ENCODE assay signal across 8 cellular contexts in genomic region chr19:58277748-58278147, GRCh38. TPM values are rescaled to one million over a fixed set of nuclear protein-coding genes. Genes with fewer than 3 reads are reported as not detected.
DNase-seq lines count a peak whose midpoint lies in the region; ATAC-seq and TF ChIP-seq lines count a peak whose summit lies in the region.

No MANE protein-coding gene starts in this region.

- H3K27me3 ChIP-seq in HAP-1 (ENCODE audit: low read depth), result no peaks in the 10 kb centered on the region

- CTCF ChIA-PET in activated B cell treated with CpG ODN at 0.5 μM for 24 hours (lab: Charles Lee), result no interaction called here

- DNase-seq in HAP-1 (ENCODE audit: low spot score in 2 of 2) (no peak), activated B cell treated with CpG ODN at 0.5 μM for 24 hours (no peak), globus pallidus (ENCODE audit: low spot score) (peak; percentile 9), skeletal muscle cell (ENCODE audit: low read depth) (no peak), AG08396 (ENCODE audit: low spot score) (no peak), mesenteric fat pad (ENCODE audit: low spot score) (no peak)
- DNase-seq in activated CD8-positive, alpha-beta memory T cell treated with anti-CD3 and anti-CD28 coated beads, Interleukin-2, amount 50 U/mL, for 48 hours, result no peak

- peaks cover 44% of the 10 kb centered on the region for H3K4me1 Mint-ChIP-seq in activated B cell treated with CpG ODN at 0.5 μM for 24 hours

- H3K27ac Mint-ChIP-seq in activated B cell treated with CpG ODN at 0.5 μM for 24 hours, result peak overlapping the region; percentile 95

- no peak for TF ChIP-seq CTCF in activated B cell treated with CpG ODN at 0.5 μM for 24 hours (IDR thresholded peaks at IDR 0.05)

- H3K36me3 Mint-ChIP-seq in activated B cell treated with CpG ODN at 0.5 μM for 24 hours (ENCODE audit: low read depth), result peaks cover 27% of the 10 kb centered on the region

- H3K4me3 ChIP-seq in HAP-1 (peak overlapping the region; percentile 79), skeletal muscle cell (ENCODE audit: low read depth, low read length) (peak overlapping the region; percentile 94)

- in situ Hi-C loops in HAP-1 (cut with MboI; ENCODE audit: low sequenced_read_pairs), result no loop called here

- peaks cover 13% of the 10 kb centered on the region for H3K4me1 ChIP-seq in HAP-1

- ATAC-seq in activated B cell treated with CpG ODN at 0.5 μM for 24 hours (ENCODE audit: low read depth) (no peak), HG03378 (IDR thresholded peaks at IDR 0.05; ENCODE audit: unreplicated experiment) (no peak)

- peaks cover 17% of the 10 kb centered on the region; the same call in 1 of the 2 replicates for H3K36me3 ChIP-seq in HAP-1 (replicated peaks)

- H3K9me3 ChIP-seq in HAP-1, result peaks cover 20% of the 10 kb centered on the region

- intact Hi-C loops in activated B cell treated with CpG ODN at 0.5 μM for 24 hours (cut with micrococcal nuclease), result loop anchor here (1.0 to 5.0 kb wide), 10 partner anchors 28 to 330 kb away; partner anchors contain the start of genes ERVK3-1, MZF1, ZNF256 and ZNF274

- no peaks in the 10 kb centered on the region for H3K27me3 Mint-ChIP-seq in activated B cell treated with CpG ODN at 0.5 μM for 24 hours

- peak overlapping the region; percentile 91 for H3K4me3 Mint-ChIP-seq in activated B cell treated with CpG ODN at 0.5 μM for 24 hours

- POLR2A ChIA-PET in activated B cell treated with CpG ODN at 0.5 μM for 24 hours (lab: Charles Lee), result interaction anchor here (0.6 to 3.4 kb wide), 11 partner anchors 10 to 463 kb away, joined by 3 to 17 read pairs (median 5); partner anchors contain the start of genes ERVK3-1, ZNF274, ZNF324B and ZNF497

- H3K9me3 Mint-ChIP-seq in activated B cell treated with CpG ODN at 0.5 μM for 24 hours, result peaks cover 8% of the 10 kb centered on the region

RNA-seq across cellular contexts. Expression of gene ZNF8, which starts 1.0 kb away (rescaled TPM):
- total RNA-seq in activated B cell treated with CpG ODN at 0.5 μM for 24 hours (4.7 and 5.3 TPM in 2 replicates), mesenteric fat pad (5.1 TPM)

RNA-seq across cellular contexts. Expression of gene ERVK3-1, which starts 27.4 kb away (rescaled TPM):
- 61.4 and 74.3 TPM in 2 replicates for total RNA-seq in activated B cell treated with CpG ODN at 0.5 μM for 24 hours
- 30.6 TPM for total RNA-seq in mesenteric fat pad

RNA-seq across cellular contexts. Expression of gene ZNF544, which starts 49.0 kb away (rescaled TPM):
- 45.2 and 61.7 TPM in 2 replicates for total RNA-seq in activated B cell treated with CpG ODN at 0.5 μM for 24 hours
- 25.2 TPM for total RNA-seq in mesenteric fat pad

RNA-seq across cellular contexts. Expression of gene ZSCAN22, which starts 49.0 kb away (rescaled TPM):
- total RNA-seq in activated B cell treated with CpG ODN at 0.5 μM for 24 hours (4.7 and 4.8 TPM in 2 replicates), mesenteric fat pad (2.5 TPM)
